9 cellular contexts compared by ENCODE assay signal in genomic region chr2:42795871-42796301, GRCh38. TPM values are rescaled to one million over a fixed set of nuclear protein-coding genes. Genes with fewer than 3 reads are reported as not detected.
DNase-seq lines count a peak whose midpoint lies in the region; ATAC-seq and TF ChIP-seq lines count a peak whose summit lies in the region.
"Had no signal": no experiment of that assay in that cellular context is flagged by ENCODE, and none has a peak within 500 bp of the region (broad histone marks: within the 10 kb centered on the region; RNA-seq: fewer than 3 reads in every experiment).

No MANE protein-coding gene starts in this region.

- H3K27me3 Mint-ChIP-seq in HFFc6 (ENCODE audit: insufficient read depth) (peaks cover 29% of the 10 kb centered on the region), naive B cell (no peaks in the 10 kb centered on the region)

- H3K4me3 Mint-ChIP-seq in HFFc6 (no peak overlapping the region), naive B cell (peak overlapping the region in 1 of 8 donors; percentile 57)

- ATAC-seq in GM18508 (IDR thresholded peaks at IDR 0.05; ENCODE audit: insufficient read depth, unreplicated experiment): peak; percentile 33
- no peak for ATAC-seq in naive B cell (ENCODE audit: low read depth in 2 of 2)
- no peak for ATAC-seq in GM19328 (IDR thresholded peaks at IDR 0.05; ENCODE audit: unreplicated experiment)

- no peak for TF ChIP-seq CTCF in HFFc6 (IDR thresholded peaks at IDR 0.05)
- no peak for TF ChIP-seq CTCF in WERI-Rb-1 (IDR thresholded peaks at IDR 0.05; ENCODE audit: low read depth, low read length)

- H3K36me3 Mint-ChIP-seq in HFFc6 (ENCODE audit: low read depth) (0 out of 2 replicates have a peak, but pooled peaks cover 7% of the 10 kb centered on the region), naive B cell (peaks cover 5 to 7% of the 10 kb centered on the region in 2 donors)

- no peaks in the 10 kb centered on the region for H3K27me3 ChIP-seq in WERI-Rb-1 (ENCODE audit: insufficient read depth, low read depth, severe bottlenecking)

- H3K27ac Mint-ChIP-seq in HFFc6 (0 out of 2 replicates have a peak overlapping the region, but pooled peaks have one; percentile 7), naive B cell (peak overlapping the region in 4 of 6 donors; percentile 12 to 90 (median 82))

- H3K9me3 ChIP-seq in WERI-Rb-1 (ENCODE audit: severe bottlenecking): peaks cover 10% of the 10 kb centered on the region

- H3K9me3 Mint-ChIP-seq in HFFc6: no peaks in the 10 kb centered on the region
- H3K9me3 Mint-ChIP-seq in naive B cell: no peaks in the 10 kb centered on the region

- H3K4me1 Mint-ChIP-seq in HFFc6 (ENCODE audit: low read depth) (peaks cover 37% of the 10 kb centered on the region), naive B cell (peaks cover 31 to 57% (median 50%) of the 10 kb centered on the region in 3 donors)

- H3K36me3 ChIP-seq in WERI-Rb-1: no peaks in the 10 kb centered on the region

- no peak overlapping the region for H3K4me3 ChIP-seq in WERI-Rb-1 (ENCODE audit: low read depth, low read length)

- no peak for DNase-seq in HFFc6
- DNase-seq in WERI-Rb-1: peak; percentile 62
- no peak for DNase-seq in naive B cell
- DNase-seq in HT-29 (ENCODE audit: low spot score): no peak
- no peak for DNase-seq in cerebellar nuclear complex (lab: John Stamatoyannopoulos, UW)
- no peak for DNase-seq in NCI-H82 (lab: John Stamatoyannopoulos, UW)
- DNase-seq: NCI-H774 had no signal

- H3K27ac ChIP-seq in WERI-Rb-1: peak overlapping the region; percentile 68

RNA-seq across cellular contexts. Expression of gene HAAO, which starts 3.5 kb away (rescaled TPM):
- total RNA-seq in HFFc6 (2021; fragmentation: NEBNext Ultra II Directional; extraction: Animal tissue kit (Norgen Biotek cat#: 25700)): under 1 TPM in 4 of 6 experiments, not detected in 2; 0.30 to 0.58 (median 0.47) TPM
- polyA plus RNA-seq in naive B cell (ENCODE audit: low read depth in 6 of 6): 1 to 10 TPM in 5 of 6 donors, not detected in 1; 3.0 to 6.7 (median 5.2) TPM
- total RNA-seq in HT-29 (2014; rRNA removed; shearing (Covaris generic)): not detected in 2 replicates

RNA-seq across cellular contexts. Expression of gene OXER1, which starts 32.0 kb away (rescaled TPM):
- total RNA-seq in HFFc6 (2021; fragmentation: NEBNext Ultra II Directional; extraction: Animal tissue kit (Norgen Biotek cat#: 25700)): not detected
- 1 to 10 TPM in 2 of 6 donors, under 1 TPM in 3, not detected in 1; 0.52 to 1.8 (median 0.78) TPM for polyA plus RNA-seq in naive B cell (ENCODE audit: low read depth in 6 of 6)
- total RNA-seq in HT-29 (2014; rRNA removed; shearing (Covaris generic)): not detected in 2 replicates
